Comparison of ENCODE assay signal across 8 cellular contexts in genomic region chr3:158918008-158918407, GRCh38.
DNase-seq lines count a peak whose midpoint lies in the region; ATAC-seq and TF ChIP-seq lines count a peak whose summit lies in the region.

No MANE protein-coding gene starts in this region.

- DNase-seq in activated T-cell treated with anti-CD3 and anti-CD28 coated beads, Interleukin-2, amount 50 U/mL, for 48 hours = peak; percentile 22 to 31
- no peak for DNase-seq in activated T-cell treated with anti-CD3 and anti-CD28 coated beads, Interleukin-2, amount 50 U/mL, for 1 hour
- DNase-seq in HK-2 (ENCODE audit: unreplicated experiment) = peak; percentile 76
- peak; percentile 68 for DNase-seq in PC-3
- DNase-seq in dermis microvascular lymphatic vessel endothelial cell (ENCODE audit: low read depth in 2 of 2) = peak; percentile 10 to 85
- peak; percentile 86 for DNase-seq in myocyte (ENCODE audit: low read depth)
- DNase-seq in middle frontal gyrus (ENCODE audit: extremely low spot score, low spot score) = no peak

- CTCF ChIA-PET in PC-3 (lab: Charles Lee) = no interaction called here

- H3K79me2 ChIP-seq in PC-3 (ENCODE audit: low read length) = no peaks in the 10 kb centered on the region

- no peak overlapping the region for H3K4me3 ChIP-seq in PC-3 (ENCODE audit: low read length)

- H3K27ac ChIP-seq in PC-3 (ENCODE audit: low read length) = no peak overlapping the region

- no peaks in the 10 kb centered on the region for H3K9me3 ChIP-seq in PC-3 (ENCODE audit: low read length)

- H3K4me2 ChIP-seq in PC-3 (ENCODE audit: low read length) = no peak overlapping the region

- no peaks in the 10 kb centered on the region for H3F3A ChIP-seq in PC-3 (ENCODE audit: low read length, unreplicated experiment)

- no peaks in the 10 kb centered on the region for H3K36me3 ChIP-seq in PC-3 (ENCODE audit: low read depth, low read length)

- intact Hi-C loops in PC-3 (cut with micrococcal nuclease) = loop anchor here (1.0 to 5.0 kb wide), 3 partner anchors 71 to 342 kb away; no protein-coding TSS in a partner anchor

- H3K9ac ChIP-seq in PC-3 (ENCODE audit: low read length) = no peak overlapping the region

- no peak overlapping the region for H2AFZ ChIP-seq in PC-3 (ENCODE audit: low read length)

- H3K9me2 ChIP-seq in PC-3 (replicated peaks; ENCODE audit: low read length) = no peaks in the 10 kb centered on the region

- peak; percentile 81 for TF ChIP-seq CTCF in PC-3 (conservative IDR thresholded peaks at IDR 0.05; ENCODE audit: low read depth, low read length)

- peaks cover 3% of the 10 kb centered on the region; the same call in 1 of the 2 replicates for H3K4me1 ChIP-seq in PC-3 (ENCODE audit: insufficient read depth, low read length)

- POLR2A ChIA-PET in PC-3 (lab: Charles Lee; ENCODE audit: unreplicated experiment) = interaction anchor here (0.5 kb wide), 1 partner anchor 574 kb away, joined by 3 read pairs; no protein-coding TSS in a partner anchor

- no peaks in the 10 kb centered on the region for H3K27me3 ChIP-seq in PC-3 (ENCODE audit: low read length)

- no peaks in the 10 kb centered on the region for H4K20me1 ChIP-seq in PC-3 (ENCODE audit: low read length)

- no TSS peak for BruUV-seq in PC-3 (replicated peaks; lab: Mats Ljungman, UMichigan)

- ATAC-seq in GM21526 (IDR thresholded peaks at IDR 0.05; ENCODE audit: low FRiP score, unreplicated experiment) (peak; percentile 88), PC-3 (peak; percentile 87)

Comparison
In these comparisons a context has a peak if more than half of its experiments do, and no peak if none do; other contexts are left out.
1. DNase-seq: peak in activated T-cell treated with anti-CD3 and anti-CD28 coated beads, Interleukin-2, amount 50 U/mL, for 48 hours (2 of 2), HK-2 (single experiment), PC-3 (single experiment), dermis microvascular lymphatic vessel endothelial cell (2 of 2) and myocyte (single experiment); none in activated T-cell treated with anti-CD3 and anti-CD28 coated beads, Interleukin-2, amount 50 U/mL, for 1 hour (single experiment) and middle frontal gyrus (single experiment).